ENCODE assay signal across 8 cellular contexts in the genomic region with DNA sequence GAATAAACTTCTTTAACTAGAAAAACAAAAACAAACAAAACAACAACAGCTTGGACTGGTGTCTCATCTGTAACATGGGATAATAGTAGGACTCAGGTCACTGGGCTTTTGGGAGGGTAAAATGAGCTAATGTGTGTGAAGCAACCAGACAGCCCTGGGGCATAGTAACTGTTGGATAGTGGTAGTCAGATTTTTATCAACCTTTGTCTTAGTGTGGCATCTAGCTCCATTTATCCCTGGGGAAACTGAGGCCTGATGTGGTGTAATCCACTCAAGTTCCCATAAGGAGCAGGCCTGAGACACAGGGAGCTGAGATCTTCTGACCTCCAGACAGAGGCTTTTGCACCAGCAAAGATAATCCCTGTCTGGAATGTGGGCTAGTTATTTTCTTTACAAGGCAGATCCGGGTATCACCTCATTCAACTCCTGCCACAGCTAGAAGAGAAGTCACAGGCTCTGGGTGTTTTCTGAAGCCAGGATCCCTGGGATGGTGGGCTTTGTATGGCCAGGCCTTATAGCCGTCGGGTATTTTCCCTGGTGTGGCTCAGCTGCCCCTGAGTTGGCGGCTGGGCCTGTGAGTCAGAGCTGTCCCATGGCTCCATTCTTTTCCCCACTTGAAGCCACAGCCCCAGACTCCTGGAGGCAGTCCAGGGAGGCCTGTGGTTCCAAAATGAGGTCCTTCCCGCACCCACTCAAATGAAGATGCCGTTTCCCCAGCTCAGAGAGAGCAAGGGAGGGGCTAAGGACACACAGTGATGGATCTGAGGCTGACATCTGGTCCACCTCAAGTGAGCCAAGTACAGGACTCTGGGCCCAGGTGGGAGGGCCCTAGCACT. TPM values are rescaled to one million over a fixed set of nuclear protein-coding genes. Genes with fewer than 3 reads are reported as not detected.
DNase-seq lines count a peak whose midpoint lies in the region; TF ChIP-seq lines count a peak whose summit lies in the region.

No MANE protein-coding gene starts in this region.

- intact Hi-C loops in ascending aorta (cut with DNase I) = loop anchor here (5.0 to 10.0 kb wide), 2 partner anchors 110 to 278 kb away; a partner anchor contains a TSS
- intact Hi-C loops in OCI-LY7 (cut with micrococcal nuclease; ENCODE audit: unreplicated experiment) = no loop called here

- H3K4me2 ChIP-seq in hepatocyte (no peak overlapping the region), OCI-LY7 (ENCODE audit: low read length) (no peak overlapping the region)

- H3K79me2 ChIP-seq in hepatocyte (no peaks in the 10 kb centered on the region), OCI-LY7 (ENCODE audit: insufficient read depth, low read depth, low read length) (no peaks in the 10 kb centered on the region)

- H3K4me1 ChIP-seq in ascending aorta (peaks cover 9 to 11% of the 10 kb centered on the region in 2 donors), hepatocyte (ENCODE audit: insufficient read depth) (peaks cover 24% of the 10 kb centered on the region), subcutaneous abdominal adipose tissue (ENCODE audit: control insufficient read depth in 5 of 5, insufficient read depth in 5 of 5, low read length in 5 of 5) (peaks cover 2 to 37% (median 27%) of the 10 kb centered on the region in 5 donors), OCI-LY7 (ENCODE audit: insufficient read depth, low read length, poor library complexity, severe bottlenecking) (no peaks in the 10 kb centered on the region)
- no peaks in the 10 kb centered on the region for H3K4me1 ChIP-seq in effector memory CD4-positive, alpha-beta T cell (ENCODE audit: control insufficient read depth, insufficient read depth, low read length, poor library complexity, severe bottlenecking)

- H2AFZ ChIP-seq in hepatocyte = no peak overlapping the region
- no peak overlapping the region for H2AFZ ChIP-seq in OCI-LY7 (ENCODE audit: low read length)

- POLR2A ChIA-PET in OCI-LY7 (lab: Charles Lee) = interaction anchor here (1.0 kb wide), 1 partner anchor 11 kb away, joined by 4 read pairs; no protein-coding TSS in a partner anchor

- H3K9ac ChIP-seq in subcutaneous abdominal adipose tissue (ENCODE audit: low read length in 5 of 5) = peak overlapping the region in 3 of 5 donors; percentile 15 to 37 (median 26)

- CTCF ChIA-PET in OCI-LY7 (lab: Charles Lee; ENCODE audit: unreplicated experiment) = no interaction called here

- H3K9me2 ChIP-seq in hepatocyte (replicated peaks; ENCODE audit: insufficient read depth) (no peaks in the 10 kb centered on the region), OCI-LY7 (ENCODE audit: insufficient read depth, low read length) (no peaks in the 10 kb centered on the region)

- no peaks in the 10 kb centered on the region for H4K20me1 ChIP-seq in hepatocyte (ENCODE audit: insufficient read depth, poor library complexity, severe bottlenecking)
- no peaks in the 10 kb centered on the region for H4K20me1 ChIP-seq in OCI-LY7 (ENCODE audit: insufficient read depth, low read length)

- H3K9me3 ChIP-seq in ascending aorta (no peaks in the 10 kb centered on the region), hepatocyte (ENCODE audit: low read depth) (no peaks in the 10 kb centered on the region), subcutaneous abdominal adipose tissue (ENCODE audit: control insufficient read depth in 5 of 5, low read length in 5 of 5) (no peaks in the 10 kb centered on the region), OCI-LY7 (ENCODE audit: low read length) (no peaks in the 10 kb centered on the region)
- no peaks in the 10 kb centered on the region for H3K9me3 ChIP-seq in effector memory CD4-positive, alpha-beta T cell (ENCODE audit: control insufficient read depth, low read length)

- WGBS in hepatocyte (ENCODE audit: low lambda C conversion rate, missing lambda C conversion rate) = 46% methylated on average over 6 of the region's 6 CpGs

- no peak overlapping the region for H3K4me3 ChIP-seq in ascending aorta
- H3K4me3 ChIP-seq in hepatocyte = no peak overlapping the region
- H3K4me3 ChIP-seq in subcutaneous abdominal adipose tissue (ENCODE audit: low read depth in 1 of 5, low read length in 5 of 5) = no peak overlapping the region
- no peak overlapping the region for H3K4me3 ChIP-seq in OCI-LY7 (ENCODE audit: low read depth, low read length, poor library complexity, severe bottlenecking)
- no peak overlapping the region for H3K4me3 ChIP-seq in effector memory CD4-positive, alpha-beta T cell (ENCODE audit: insufficient read depth, low read depth, low read length, poor library complexity, severe bottlenecking)

- TF ChIP-seq CTCF in ascending aorta (IDR thresholded peaks at IDR 0.05) (no peak), hepatocyte (IDR thresholded peaks at IDR 0.05; ENCODE audit: poor library complexity) (no peak), OCI-LY7 (conservative IDR thresholded peaks at IDR 0.05; ENCODE audit: low read length) (no peak)

- DNase-seq in GOT3 (lab: John Stamatoyannopoulos, UW) (peak; percentile 44), ascending aorta (ENCODE audit: low spot score in 2 of 2) (peak; percentile 56 to 89), hepatocyte (ENCODE audit: low spot score) (peak; percentile 41), OCI-LY7 (ENCODE audit: low spot score) (no peak), AML-193 (lab: John Stamatoyannopoulos, UW) (no peak)
- no peak for DNase-seq in activated naive CD4-positive, alpha-beta T cell (lab: John Stamatoyannopoulos, UW)
- no peak for DNase-seq in effector memory CD4-positive, alpha-beta T cell

- H3K36me3 ChIP-seq in ascending aorta (peaks cover 24 to 37% of the 10 kb centered on the region in 2 donors), hepatocyte (replicated peaks; ENCODE audit: insufficient read depth, low read depth) (no peaks in the 10 kb centered on the region), subcutaneous abdominal adipose tissue (ENCODE audit: control insufficient read depth in 5 of 5, insufficient read depth in 5 of 5, low read length in 5 of 5) (peaks cover 0 to 22% (median 3%) of the 10 kb centered on the region in 5 donors), OCI-LY7 (ENCODE audit: insufficient read depth, low read length) (no peaks in the 10 kb centered on the region)
- H3K36me3 ChIP-seq in effector memory CD4-positive, alpha-beta T cell (ENCODE audit: control insufficient read depth, insufficient read depth, low read length) = no peaks in the 10 kb centered on the region

- H3K27ac ChIP-seq in ascending aorta (peak overlapping the region; percentile 72 to 75), hepatocyte (peak overlapping the region; percentile 64), subcutaneous abdominal adipose tissue (ENCODE audit: low read depth, low read length) (peak overlapping the region; percentile 42), OCI-LY7 (ENCODE audit: low read depth, low read length, poor library complexity, severe bottlenecking) (no peak overlapping the region)
- no peak overlapping the region for H3K27ac ChIP-seq in effector memory CD4-positive, alpha-beta T cell (ENCODE audit: insufficient read depth, low read length, poor library complexity, severe bottlenecking)

- BruUV-seq in OCI-LY7 (replicated peaks; lab: Mats Ljungman, UMichigan) = no TSS peak

- H3K27me3 ChIP-seq in ascending aorta (no peaks in the 10 kb centered on the region), hepatocyte (no peaks in the 10 kb centered on the region), subcutaneous abdominal adipose tissue (ENCODE audit: control insufficient read depth in 5 of 5, insufficient read depth in 4 of 5, low read length in 5 of 5) (no peaks in the 10 kb centered on the region)
- no peaks in the 10 kb centered on the region for H3K27me3 ChIP-seq in effector memory CD4-positive, alpha-beta T cell (replicated peaks; ENCODE audit: control insufficient read depth, insufficient read depth, low read length, poor library complexity, severe bottlenecking)

RNA-seq across cellular contexts. Expression of a gene that starts 26.1 kb away (rescaled TPM):
- 70.9 TPM for total RNA-seq in ascending aorta
- 4.5 and 4.7 TPM in 2 replicates for total RNA-seq in hepatocyte
- 3.6 and 5.1 TPM in 2 replicates for polyA plus RNA-seq in hepatocyte
- total RNA-seq in OCI-LY7 (2014; rRNA removed; shearing (Covaris generic)) = not detected in 2 replicates
- total RNA-seq in OCI-LY7 (2022) = not detected in 2 replicates

RNA-seq across cellular contexts. Expression of a gene that starts 43.2 kb away (rescaled TPM):
- total RNA-seq in ascending aorta (341 TPM), hepatocyte (36.8 and 55.1 TPM in 2 replicates), OCI-LY7 (2022) (0.23 TPM in 1 of 2 replicates, not detected in the other)
- 55.2 and 62.9 TPM in 2 replicates for polyA plus RNA-seq in hepatocyte
- total RNA-seq in OCI-LY7 (2014; rRNA removed; shearing (Covaris generic)) = 0.80 and 3.0 TPM in 2 replicates

RNA-seq across cellular contexts. Expression of a gene that starts 54.1 kb away (rescaled TPM):
- total RNA-seq in ascending aorta = not detected
- total RNA-seq in hepatocyte = 54.6 and 58.2 TPM in 2 replicates
- polyA plus RNA-seq in hepatocyte = 43.3 and 46.9 TPM in 2 replicates
- not detected in 2 replicates for total RNA-seq in OCI-LY7 (2014; rRNA removed; shearing (Covaris generic))
- not detected in 2 replicates for total RNA-seq in OCI-LY7 (2022)

Comparison
In these comparisons a context has a peak if more than half of its experiments do, and no peak if none do; other contexts are left out.
1. DNase-seq: peak in GOT3 (single experiment), ascending aorta (2 of 2) and hepatocyte (single experiment); none in activated naive CD4-positive, alpha-beta T cell (0 of 4), OCI-LY7 (single experiment), effector memory CD4-positive, alpha-beta T cell (0 of 3) and AML-193 (0 of 2).
2. H3K27ac ChIP-seq: peak in ascending aorta (2 of 2), hepatocyte (single experiment) and subcutaneous abdominal adipose tissue (single experiment); none in OCI-LY7 (single experiment) and effector memory CD4-positive, alpha-beta T cell (single experiment).
3. RNA of a gene that starts 26.1 kb away (total RNA-seq): 70.9 TPM in ascending aorta (single experiment); 4.5 to 4.7 TPM in hepatocyte and not detected in OCI-LY7; every median in the first group is over 10 times any median in the second.
4. RNA of a gene that starts 54.1 kb away (total RNA-seq): 54.6 to 58.2 TPM in hepatocyte; not detected in ascending aorta (single experiment) and not detected in OCI-LY7; every median in the first group is over 10 times any median in the second.